Comparison of ENCODE assay signal across 1 cellular context in genomic region chr6:46719099-46719498, GRCh38.
TF ChIP-seq lines count a peak whose summit lies in the region.

No MANE protein-coding gene starts in this region.

TF ChIP-seq in IMR-90, 13 proteins besides CTCF, POLR2A, EP300 and RAD21:
- TF ChIP-seq SMC3 (IDR thresholded peaks at IDR 0.05; ENCODE audit: low read depth, low read length) (no peak), CHD1 (IDR thresholded peaks at IDR 0.05; ENCODE audit: low read depth, low read length) (no peak), NFE2L2 (IDR thresholded peaks at IDR 0.05; ENCODE audit: low read depth, low read length) (no peak), RFX5 (IDR thresholded peaks at IDR 0.05; ENCODE audit: low read depth, low read length) (no peak), MAZ (IDR thresholded peaks at IDR 0.05; ENCODE audit: borderline replicate concordance, low read depth, low read length) (no peak), RCOR1 (IDR thresholded peaks at IDR 0.05; ENCODE audit: insufficient replicate concordance, low read length) (no peak), MXI1 (IDR thresholded peaks at IDR 0.05; ENCODE audit: borderline replicate concordance, low read depth, low read length) (no peak), FOS (IDR thresholded peaks at IDR 0.05; ENCODE audit: low read depth, low read length) (no peak), CEBPB (IDR thresholded peaks at IDR 0.05; ENCODE audit: low read depth, low read length) (no peak), USF2 (IDR thresholded peaks at IDR 0.05; ENCODE audit: low read depth, low read length) (no peak), ELK1 (IDR thresholded peaks at IDR 0.05; ENCODE audit: borderline replicate concordance, low read depth, low read length) (no peak), BHLHE40 (IDR thresholded peaks at IDR 0.05; ENCODE audit: low read depth, low read length) (no peak), MAFK (IDR thresholded peaks at IDR 0.05; ENCODE audit: low read depth, low read length) (no peak)
